Comparison of ENCODE assay signal across 1 cellular context in genomic region chr3:4889896-4890295, GRCh38.
TF ChIP-seq lines count a peak whose summit lies in the region.

No MANE protein-coding gene starts in this region.

TF ChIP-seq in GM23338, 12 proteins besides CTCF, POLR2A, EP300 and RAD21:
- TF ChIP-seq, protein P1, sequence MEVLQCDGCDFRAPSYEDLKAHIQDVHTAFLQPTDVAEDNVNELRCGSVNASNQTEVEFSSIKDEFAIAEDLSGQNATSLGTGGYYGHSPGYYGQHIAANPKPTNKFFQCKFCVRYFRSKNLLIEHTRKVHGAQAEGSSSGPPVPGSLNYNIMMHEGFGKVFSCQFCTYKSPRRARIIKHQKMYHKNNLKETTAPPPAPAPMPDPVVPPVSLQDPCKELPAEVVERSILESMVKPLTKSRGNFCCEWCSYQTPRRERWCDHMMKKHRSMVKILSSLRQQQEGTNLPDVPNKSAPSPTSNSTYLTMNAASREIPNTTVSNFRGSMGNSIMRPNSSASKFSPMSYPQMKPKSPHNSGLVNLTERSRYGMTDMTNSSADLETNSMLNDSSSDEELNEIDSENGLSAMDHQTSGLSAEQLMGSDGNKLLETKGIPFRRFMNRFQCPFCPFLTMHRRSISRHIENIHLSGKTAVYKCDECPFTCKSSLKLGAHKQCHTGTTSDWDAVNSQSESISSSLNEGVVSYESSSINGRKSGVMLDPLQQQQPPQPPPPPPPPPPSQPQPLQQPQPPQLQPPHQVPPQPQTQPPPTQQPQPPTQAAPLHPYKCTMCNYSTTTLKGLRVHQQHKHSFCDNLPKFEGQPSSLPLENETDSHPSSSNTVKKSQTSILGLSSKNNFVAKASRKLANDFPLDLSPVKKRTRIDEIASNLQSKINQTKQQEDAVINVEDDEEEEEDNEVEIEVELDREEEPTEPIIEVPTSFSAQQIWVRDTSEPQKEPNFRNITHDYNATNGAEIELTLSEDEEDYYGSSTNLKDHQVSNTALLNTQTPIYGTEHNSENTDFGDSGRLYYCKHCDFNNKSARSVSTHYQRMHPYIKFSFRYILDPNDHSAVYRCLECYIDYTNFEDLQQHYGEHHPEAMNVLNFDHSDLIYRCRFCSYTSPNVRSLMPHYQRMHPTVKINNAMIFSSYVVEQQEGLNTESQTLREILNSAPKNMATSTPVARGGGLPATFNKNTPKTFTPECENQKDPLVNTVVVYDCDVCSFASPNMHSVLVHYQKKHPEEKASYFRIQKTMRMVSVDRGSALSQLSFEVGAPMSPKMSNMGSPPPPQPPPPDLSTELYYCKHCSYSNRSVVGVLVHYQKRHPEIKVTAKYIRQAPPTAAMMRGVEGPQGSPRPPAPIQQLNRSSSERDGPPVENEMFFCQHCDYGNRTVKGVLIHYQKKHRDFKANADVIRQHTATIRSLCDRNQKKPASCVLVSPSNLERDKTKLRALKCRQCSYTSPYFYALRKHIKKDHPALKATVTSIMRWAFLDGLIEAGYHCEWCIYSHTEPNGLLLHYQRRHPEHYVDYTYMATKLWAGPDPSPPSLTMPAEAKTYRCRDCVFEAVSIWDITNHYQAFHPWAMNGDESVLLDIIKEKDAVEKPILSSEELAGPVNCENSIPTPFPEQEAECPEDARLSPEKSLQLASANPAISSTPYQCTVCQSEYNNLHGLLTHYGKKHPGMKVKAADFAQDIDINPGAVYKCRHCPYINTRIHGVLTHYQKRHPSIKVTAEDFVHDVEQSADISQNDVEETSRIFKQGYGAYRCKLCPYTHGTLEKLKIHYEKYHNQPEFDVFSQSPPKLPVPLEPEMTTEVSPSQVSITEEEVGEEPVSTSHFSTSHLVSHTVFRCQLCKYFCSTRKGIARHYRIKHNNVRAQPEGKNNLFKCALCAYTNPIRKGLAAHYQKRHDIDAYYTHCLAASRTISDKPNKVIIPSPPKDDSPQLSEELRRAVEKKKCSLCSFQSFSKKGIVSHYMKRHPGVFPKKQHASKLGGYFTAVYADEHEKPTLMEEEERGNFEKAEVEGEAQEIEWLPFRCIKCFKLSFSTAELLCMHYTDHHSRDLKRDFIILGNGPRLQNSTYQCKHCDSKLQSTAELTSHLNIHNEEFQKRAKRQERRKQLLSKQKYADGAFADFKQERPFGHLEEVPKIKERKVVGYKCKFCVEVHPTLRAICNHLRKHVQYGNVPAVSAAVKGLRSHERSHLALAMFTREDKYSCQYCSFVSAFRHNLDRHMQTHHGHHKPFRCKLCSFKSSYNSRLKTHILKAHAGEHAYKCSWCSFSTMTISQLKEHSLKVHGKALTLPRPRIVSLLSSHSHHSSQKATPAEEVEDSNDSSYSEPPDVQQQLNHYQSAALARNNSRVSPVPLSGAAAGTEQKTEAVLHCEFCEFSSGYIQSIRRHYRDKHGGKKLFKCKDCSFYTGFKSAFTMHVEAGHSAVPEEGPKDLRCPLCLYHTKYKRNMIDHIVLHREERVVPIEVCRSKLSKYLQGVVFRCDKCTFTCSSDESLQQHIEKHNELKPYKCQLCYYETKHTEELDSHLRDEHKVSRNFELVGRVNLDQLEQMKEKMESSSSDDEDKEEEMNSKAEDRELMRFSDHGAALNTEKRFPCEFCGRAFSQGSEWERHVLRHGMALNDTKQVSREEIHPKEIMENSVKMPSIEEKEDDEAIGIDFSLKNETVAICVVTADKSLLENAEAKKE (CRISPR knock-in tag; IDR thresholded peaks at IDR 0.05), result no peak
- TF ChIP-seq POLR2AphosphoS5 (IDR thresholded peaks at IDR 0.05; ENCODE audit: low read depth) (no peak), EZH2 (IDR thresholded peaks at IDR 0.05; ENCODE audit: low read depth, unreplicated experiment) (no peak), CREB1 (CRISPR knock-in tag; IDR thresholded peaks at IDR 0.05; ENCODE audit: low read depth) (no peak), ZNF114 (CRISPR knock-in tag; IDR thresholded peaks at IDR 0.05) (no peak), ZNF331 (CRISPR knock-in tag; IDR thresholded peaks at IDR 0.05; ENCODE audit: low read depth) (no peak), EZH2phosphoT487 (IDR thresholded peaks at IDR 0.05; ENCODE audit: unreplicated experiment) (no peak), JUNB (IDR thresholded peaks at IDR 0.05; ENCODE audit: unreplicated experiment) (no peak), NANOG (IDR thresholded peaks at IDR 0.05; ENCODE audit: borderline replicate concordance) (no peak), STAT1 (IDR thresholded peaks at IDR 0.05; ENCODE audit: unreplicated experiment) (no peak)
- TF ChIP-seq, protein P2, sequence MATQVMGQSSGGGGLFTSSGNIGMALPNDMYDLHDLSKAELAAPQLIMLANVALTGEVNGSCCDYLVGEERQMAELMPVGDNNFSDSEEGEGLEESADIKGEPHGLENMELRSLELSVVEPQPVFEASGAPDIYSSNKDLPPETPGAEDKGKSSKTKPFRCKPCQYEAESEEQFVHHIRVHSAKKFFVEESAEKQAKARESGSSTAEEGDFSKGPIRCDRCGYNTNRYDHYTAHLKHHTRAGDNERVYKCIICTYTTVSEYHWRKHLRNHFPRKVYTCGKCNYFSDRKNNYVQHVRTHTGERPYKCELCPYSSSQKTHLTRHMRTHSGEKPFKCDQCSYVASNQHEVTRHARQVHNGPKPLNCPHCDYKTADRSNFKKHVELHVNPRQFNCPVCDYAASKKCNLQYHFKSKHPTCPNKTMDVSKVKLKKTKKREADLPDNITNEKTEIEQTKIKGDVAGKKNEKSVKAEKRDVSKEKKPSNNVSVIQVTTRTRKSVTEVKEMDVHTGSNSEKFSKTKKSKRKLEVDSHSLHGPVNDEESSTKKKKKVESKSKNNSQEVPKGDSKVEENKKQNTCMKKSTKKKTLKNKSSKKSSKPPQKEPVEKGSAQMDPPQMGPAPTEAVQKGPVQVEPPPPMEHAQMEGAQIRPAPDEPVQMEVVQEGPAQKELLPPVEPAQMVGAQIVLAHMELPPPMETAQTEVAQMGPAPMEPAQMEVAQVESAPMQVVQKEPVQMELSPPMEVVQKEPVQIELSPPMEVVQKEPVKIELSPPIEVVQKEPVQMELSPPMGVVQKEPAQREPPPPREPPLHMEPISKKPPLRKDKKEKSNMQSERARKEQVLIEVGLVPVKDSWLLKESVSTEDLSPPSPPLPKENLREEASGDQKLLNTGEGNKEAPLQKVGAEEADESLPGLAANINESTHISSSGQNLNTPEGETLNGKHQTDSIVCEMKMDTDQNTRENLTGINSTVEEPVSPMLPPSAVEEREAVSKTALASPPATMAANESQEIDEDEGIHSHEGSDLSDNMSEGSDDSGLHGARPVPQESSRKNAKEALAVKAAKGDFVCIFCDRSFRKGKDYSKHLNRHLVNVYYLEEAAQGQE (IDR thresholded peaks at IDR 0.05; ENCODE audit: unreplicated experiment), result no peak
- TF ChIP-seq, protein P3, sequence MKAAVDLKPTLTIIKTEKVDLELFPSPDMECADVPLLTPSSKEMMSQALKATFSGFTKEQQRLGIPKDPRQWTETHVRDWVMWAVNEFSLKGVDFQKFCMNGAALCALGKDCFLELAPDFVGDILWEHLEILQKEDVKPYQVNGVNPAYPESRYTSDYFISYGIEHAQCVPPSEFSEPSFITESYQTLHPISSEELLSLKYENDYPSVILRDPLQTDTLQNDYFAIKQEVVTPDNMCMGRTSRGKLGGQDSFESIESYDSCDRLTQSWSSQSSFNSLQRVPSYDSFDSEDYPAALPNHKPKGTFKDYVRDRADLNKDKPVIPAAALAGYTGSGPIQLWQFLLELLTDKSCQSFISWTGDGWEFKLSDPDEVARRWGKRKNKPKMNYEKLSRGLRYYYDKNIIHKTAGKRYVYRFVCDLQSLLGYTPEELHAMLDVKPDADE (IDR thresholded peaks at IDR 0.05), result no peak
